In genomic region chr14:93960108-93960475, GRCh38 we compare ENCODE assay signal across 9 cellular contexts. TPM values are rescaled to one million over a fixed set of nuclear protein-coding genes. Genes with fewer than 3 reads are reported as not detected.
DNase-seq lines count a peak whose midpoint lies in the region; ATAC-seq and TF ChIP-seq lines count a peak whose summit lies in the region.
"Had no signal": no experiment of that assay in that cellular context is flagged by ENCODE, and none has a peak within 500 bp of the region (broad histone marks: within the 10 kb centered on the region; RNA-seq: fewer than 3 reads in every experiment).

No MANE protein-coding gene starts in this region.

- POLR2A ChIA-PET in MCF 10A (lab: Yijun Ruan, JAX) (interaction anchor here (3.4 kb wide), 1 partner anchor 19 kb away, joined by 11 read pairs; no protein-coding TSS in a partner anchor), activated B cell treated with CpG ODN at 0.5 μM for 24 hours (lab: Charles Lee) (interaction anchor here (1.9 to 7.2 kb wide), 3 partner anchors 10 to 20 kb away, joined by 12 to 133 read pairs (median 16); no protein-coding TSS in a partner anchor)

- H3K27me3 ChIP-seq in mammary epithelial cell (ENCODE audit: insufficient read depth, low read length), result no peaks in the 10 kb centered on the region
- no peaks in the 10 kb centered on the region for H3K27me3 ChIP-seq in hepatocyte
- no peaks in the 10 kb centered on the region for H3K27me3 ChIP-seq in stomach
- H3K27me3 ChIP-seq in dorsolateral prefrontal cortex, result no peaks in the 10 kb centered on the region
- H3K27me3 ChIP-seq: tibial nerve had no signal

- H3K4me3 Mint-ChIP-seq in MCF 10A (ENCODE audit: unreplicated experiment) (no peak overlapping the region), activated B cell treated with CpG ODN at 0.5 μM for 24 hours (no peak overlapping the region)

- H3K9me2 ChIP-seq in hepatocyte (replicated peaks; ENCODE audit: insufficient read depth), result no peaks in the 10 kb centered on the region

- TF ChIP-seq CTCF in mammary epithelial cell (conservative IDR thresholded peaks at IDR 0.05 in 1 of 2, IDR thresholded peaks at IDR 0.05 in 1 of 2; ENCODE audit: extremely low read depth in 1 of 2, insufficient read depth in 1 of 2, low read depth in 1 of 2, low read length in 2 of 2) (no peak), MCF 10A (IDR thresholded peaks at IDR 0.05; ENCODE audit: unreplicated experiment) (no peak), activated B cell treated with CpG ODN at 0.5 μM for 24 hours (IDR thresholded peaks at IDR 0.05) (no peak), hepatocyte (IDR thresholded peaks at IDR 0.05; ENCODE audit: poor library complexity) (no peak), stomach (IDR thresholded peaks at IDR 0.05) (no peak), coronary artery (IDR thresholded peaks at IDR 0.05) (no peak), dorsolateral prefrontal cortex (IDR thresholded peaks at IDR 0.05 in 54 of 56, conservative IDR thresholded peaks at IDR 0.05 in 2 of 56; ENCODE audit: low read depth in 1 of 56, partially characterized antibody in 56 of 56) (no peak)

- peaks cover 5% of the 10 kb centered on the region for H3K9me3 ChIP-seq in mammary epithelial cell (replicated peaks; ENCODE audit: insufficient read depth, low read length)
- H3K9me3 ChIP-seq in hepatocyte (ENCODE audit: low read depth), result no peaks in the 10 kb centered on the region
- H3K9me3 ChIP-seq in stomach, result no peaks in the 10 kb centered on the region
- H3K9me3 ChIP-seq: tibial nerve had no signal

- H3K36me3 Mint-ChIP-seq in MCF 10A (ENCODE audit: insufficient read depth, unreplicated experiment) (peaks cover 6% of the 10 kb centered on the region), activated B cell treated with CpG ODN at 0.5 μM for 24 hours (ENCODE audit: low read depth) (no peaks in the 10 kb centered on the region)

- H3K4me1 ChIP-seq in mammary epithelial cell (ENCODE audit: insufficient read depth, low read length) (peaks cover 45% of the 10 kb centered on the region), hepatocyte (ENCODE audit: insufficient read depth) (peaks cover 19% of the 10 kb centered on the region), stomach (peaks cover 46 to 83% (median 61%) of the 10 kb centered on the region in 4 donors)

- DNase-seq in mammary epithelial cell (no peak), MCF 10A (ENCODE audit: unreplicated experiment) (no peak), activated B cell treated with CpG ODN at 0.5 μM for 24 hours (no peak), hepatocyte (ENCODE audit: low spot score) (peak; percentile 46), stomach (no peak), coronary artery (ENCODE audit: low spot score) (no peak), dorsolateral prefrontal cortex (no peak), Kasumi-1 (lab: John Stamatoyannopoulos, UW) (no peak)

- H3K4me3 ChIP-seq in mammary epithelial cell (replicated peaks in 1 of 3; ENCODE audit: insufficient read depth in 1 of 3, low read depth in 2 of 3, low read length in 3 of 3) (no peak overlapping the region), hepatocyte (no peak overlapping the region), stomach (no peak overlapping the region), coronary artery (no peak overlapping the region), dorsolateral prefrontal cortex (no peak overlapping the region)
- H3K4me3 ChIP-seq: tibial nerve had no signal

- H3K4me1 Mint-ChIP-seq in MCF 10A (ENCODE audit: insufficient read depth, unreplicated experiment), result peaks cover 21% of the 10 kb centered on the region
- peaks cover 95% of the 10 kb centered on the region for H3K4me1 Mint-ChIP-seq in activated B cell treated with CpG ODN at 0.5 μM for 24 hours

- no peaks in the 10 kb centered on the region for H3K79me2 ChIP-seq in mammary epithelial cell (ENCODE audit: insufficient read depth, low read length)
- no peaks in the 10 kb centered on the region for H3K79me2 ChIP-seq in hepatocyte

- ATAC-seq in activated B cell treated with CpG ODN at 0.5 μM for 24 hours (ENCODE audit: low read depth), result no peak

- BruUV-seq in mammary epithelial cell (replicated peaks; lab: Mats Ljungman, UMichigan) (no TSS peak), MCF 10A (replicated peaks; lab: Mats Ljungman, UMichigan) (no TSS peak)

- peaks cover 6% of the 10 kb centered on the region for H3K9me3 Mint-ChIP-seq in MCF 10A (ENCODE audit: unreplicated experiment)
- no peaks in the 10 kb centered on the region for H3K9me3 Mint-ChIP-seq in activated B cell treated with CpG ODN at 0.5 μM for 24 hours

- H4K20me1 ChIP-seq in mammary epithelial cell (ENCODE audit: insufficient read depth, low read length) (no peaks in the 10 kb centered on the region), hepatocyte (ENCODE audit: insufficient read depth, poor library complexity, severe bottlenecking) (no peaks in the 10 kb centered on the region)

- dilution Hi-C loops in mammary epithelial cell (cut with HindIII; ENCODE audit: low sequenced_read_pairs), result no loop called here

- no peaks in the 10 kb centered on the region for H3K27me3 Mint-ChIP-seq in MCF 10A (ENCODE audit: insufficient read depth, unreplicated experiment)
- no peaks in the 10 kb centered on the region for H3K27me3 Mint-ChIP-seq in activated B cell treated with CpG ODN at 0.5 μM for 24 hours

- intact Hi-C loops in mammary epithelial cell (cut with micrococcal nuclease) (no loop called here), MCF 10A (cut with micrococcal nuclease) (no loop called here), activated B cell treated with CpG ODN at 0.5 μM for 24 hours (cut with micrococcal nuclease) (no loop called here), stomach (cut with DNase I; ENCODE audit: low total_unique reads) (no loop called here), dorsolateral prefrontal cortex (cut with DNase I) (no loop called here)

- no peak for TF ChIP-seq EP300 in stomach (IDR thresholded peaks at IDR 0.05)

- H3K27ac ChIP-seq in mammary epithelial cell (ENCODE audit: insufficient read depth, low read depth, low read length), result peak overlapping the region; percentile 87
- peak overlapping the region; percentile 86 for H3K27ac ChIP-seq in hepatocyte
- H3K27ac ChIP-seq in stomach, result peak overlapping the region in 4 of 5 donors; percentile 38 to 78 (median 64)
- H3K27ac ChIP-seq in coronary artery, result peak overlapping the region in 1 of 2 donors; percentile 19
- H3K27ac ChIP-seq in dorsolateral prefrontal cortex, result no peak overlapping the region

- H2AFZ ChIP-seq in mammary epithelial cell (ENCODE audit: low read depth, low read length) (peak overlapping the region; percentile 57), hepatocyte (no peak overlapping the region)

- H3K27ac Mint-ChIP-seq in MCF 10A (ENCODE audit: low read depth, unreplicated experiment) (no peak overlapping the region), activated B cell treated with CpG ODN at 0.5 μM for 24 hours (peak overlapping the region; percentile 93)

- H3K9ac ChIP-seq in mammary epithelial cell (ENCODE audit: insufficient read depth, low read length), result peak overlapping the region; percentile 18

- peak overlapping the region; percentile 53 for H3K4me2 ChIP-seq in mammary epithelial cell (ENCODE audit: insufficient read depth, low read depth, low read length)
- no peak overlapping the region for H3K4me2 ChIP-seq in hepatocyte

- CTCF ChIA-PET in mammary epithelial cell (lab: Charles Lee; ENCODE audit: low non-redundant PET) (no interaction called here), MCF 10A (lab: Yijun Ruan, JAX) (interaction anchor here (0.6 to 1.3 kb wide), 4 partner anchors 20 to 1059 kb away, joined by 3 to 9 read pairs (median 4); no protein-coding TSS in a partner anchor), activated B cell treated with CpG ODN at 0.5 μM for 24 hours (lab: Charles Lee) (interaction anchor here (2.3 to 12.0 kb wide), 3 partner anchors 8 to 21 kb away, joined by 10 to 126 read pairs (median 34); no protein-coding TSS in a partner anchor)

- no peak for TF ChIP-seq POLR2A in stomach (IDR thresholded peaks at IDR 0.05)

- in situ Hi-C loops in mammary epithelial cell (cut with MboI; ENCODE audit: low sequenced_read_pairs in 2 of 2), result no loop called here

- H3K36me3 ChIP-seq in mammary epithelial cell (ENCODE audit: insufficient read depth, low read length) (no peaks in the 10 kb centered on the region), hepatocyte (replicated peaks; ENCODE audit: insufficient read depth, low read depth) (no peaks in the 10 kb centered on the region), stomach (no peaks in the 10 kb centered on the region)
- H3K36me3 ChIP-seq: tibial nerve had no signal

RNA-seq across cellular contexts. Expression of gene ASB2, which starts 16.3 kb away (rescaled TPM):
- under 1 TPM; 0.17 to 0.19 TPM for total RNA-seq in mammary epithelial cell
- 0.92 TPM for polyA plus RNA-seq in mammary epithelial cell
- not detected for polyA minus RNA-seq in mammary epithelial cell
- total RNA-seq in MCF 10A (2022), result not detected in 2 replicates
- total RNA-seq in activated B cell treated with CpG ODN at 0.5 μM for 24 hours, result 2.7 and 3.1 TPM in 2 replicates
- 0.53 and 1.8 TPM in 2 replicates for total RNA-seq in hepatocyte
- polyA plus RNA-seq in hepatocyte, result 0.27 and 0.32 TPM in 2 replicates
- total RNA-seq in stomach, result 100 to 1,000 TPM in 1 of 5 donors, 10 to 100 TPM in 3, 1 to 10 TPM in 1; 9.6 to 199 (median 34.8) TPM
- polyA plus RNA-seq in stomach, result 10 to 100 TPM in 1 of 3 donors, 1 to 10 TPM in 2; 2.0 to 17.1 (median 2.2) TPM
- 10 to 100 TPM in 40 of 120 experiments, 1 to 10 TPM in 80; 1.7 to 20.6 (median 8.5) TPM for total RNA-seq in dorsolateral prefrontal cortex

RNA-seq across cellular contexts. Expression of gene FAM181A, which starts 32.9 kb away (rescaled TPM):
- total RNA-seq in mammary epithelial cell (under 1 TPM in 1 of 2 donors, not detected in 1; 0.17 TPM), MCF 10A (2022) (not detected in 2 replicates), activated B cell treated with CpG ODN at 0.5 μM for 24 hours (not detected in 2 replicates), hepatocyte (not detected in 2 replicates), stomach (not detected), dorsolateral prefrontal cortex (10 to 100 TPM in 14 of 120 experiments, 1 to 10 TPM in 106; 1.8 to 18.0 (median 6.0) TPM)
- polyA plus RNA-seq in mammary epithelial cell (0.18 TPM), hepatocyte (0.90 TPM in 1 of 2 replicates, not detected in the other), stomach (not detected)
- not detected for polyA minus RNA-seq in mammary epithelial cell
- total RNA-seq: tibial nerve had no signal

RNA-seq across cellular contexts. Expression of gene CCDC197, which starts 37.0 kb away (rescaled TPM):
- total RNA-seq in mammary epithelial cell (not detected), MCF 10A (2022) (not detected in 2 replicates), activated B cell treated with CpG ODN at 0.5 μM for 24 hours (not detected in 2 replicates), hepatocyte (not detected in 2 replicates), stomach (not detected), dorsolateral prefrontal cortex (under 1 TPM in 2 of 120 experiments, not detected in 118; 0.38 to 0.95 TPM)
- polyA plus RNA-seq in mammary epithelial cell (not detected), hepatocyte (not detected in 2 replicates), stomach (not detected)
- not detected for polyA minus RNA-seq in mammary epithelial cell
- total RNA-seq: tibial nerve had no signal

Comparison
In these comparisons a context has a peak if more than half of its experiments do, and no peak if none do; other contexts are left out.
1. H3K27ac ChIP-seq: peak in mammary epithelial cell (single experiment), hepatocyte (single experiment) and stomach (4 of 5); none in dorsolateral prefrontal cortex (0 of 59).